ENCODE assay signal across 10 cellular contexts in the genomic region with DNA sequence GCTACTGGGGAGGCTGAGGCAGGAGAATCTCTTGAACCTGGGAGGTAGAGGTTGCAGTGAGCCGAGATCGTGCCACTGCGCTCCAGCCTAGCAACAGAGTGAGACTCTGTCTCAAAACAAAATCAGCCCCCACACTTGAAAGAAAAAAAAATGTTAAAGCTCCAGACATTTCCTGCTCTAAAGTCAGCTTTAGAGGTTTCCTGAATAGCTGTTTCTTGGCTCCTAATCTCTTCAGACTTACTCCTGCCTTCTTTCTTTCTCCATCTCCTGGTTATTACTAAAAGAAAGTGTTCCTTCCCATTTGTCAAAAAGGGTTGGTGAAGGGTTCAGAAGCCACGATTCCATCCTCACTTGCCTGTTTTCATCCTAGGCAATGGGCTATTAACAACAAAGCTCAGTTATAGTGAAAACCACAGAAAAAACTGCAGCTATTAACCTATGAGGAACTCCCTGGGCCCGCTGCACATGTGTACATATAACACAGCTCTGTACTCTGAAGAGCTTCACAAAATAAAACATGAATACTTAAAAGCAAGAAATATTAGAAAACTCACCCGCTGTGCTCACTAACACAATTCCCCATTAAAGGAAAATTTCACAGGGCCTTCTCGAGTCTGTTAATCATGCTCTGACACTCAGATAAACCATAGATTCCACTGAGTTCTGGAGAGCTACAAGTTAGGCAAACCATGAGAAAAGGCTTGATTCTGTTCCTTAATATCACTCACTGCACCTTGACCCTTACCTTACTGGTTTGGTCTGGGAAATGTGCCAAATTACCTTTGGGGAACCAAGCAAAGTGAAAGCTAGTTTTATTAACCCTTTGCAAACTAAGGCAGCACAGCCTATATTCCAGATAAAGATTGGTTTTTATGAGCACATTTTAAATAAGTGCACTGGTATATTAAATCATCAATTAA.
DNase-seq lines count a peak whose midpoint lies in the region; ATAC-seq and TF ChIP-seq lines count a peak whose summit lies in the region.
"Had no signal": no experiment of that assay in that cellular context is flagged by ENCODE, and none has a peak within 500 bp of the region (broad histone marks: within the 10 kb centered on the region; RNA-seq: fewer than 3 reads in every experiment).

No MANE protein-coding gene starts in this region.

- H3K27ac ChIP-seq in gastroesophageal sphincter: no peak overlapping the region

- H3K36me3 Mint-ChIP-seq in naive B cell: peaks cover 0 to 13% of the 10 kb centered on the region in 2 donors

- no peaks in the 10 kb centered on the region for H3K9me3 ChIP-seq in gastroesophageal sphincter
- H3K9me3 ChIP-seq: HAP-1 had no signal

- H3K4me1 Mint-ChIP-seq in naive B cell: peaks cover 30 to 62% (median 52%) of the 10 kb centered on the region in 3 donors

- peak; percentile 35 for DNase-seq in GDM1 (lab: John Stamatoyannopoulos, UW)
- peak; percentile 87 for DNase-seq in KBM-7
- DNase-seq in astrocyte of the spinal cord (ENCODE audit: low read depth, low spot score): peak; percentile 1
- DNase-seq in naive B cell: peak; percentile 18
- DNase-seq in SKM-1 (lab: John Stamatoyannopoulos, UW; ENCODE audit: unreplicated experiment): no peak
- DNase-seq: activated CD8-positive, alpha-beta memory T cell treated with anti-CD3 and anti-CD28 coated beads, Interleukin-2, amount 50 U/mL, for 48 hours had no signal

- no peaks in the 10 kb centered on the region for H3K27me3 Mint-ChIP-seq in naive B cell

- TF ChIP-seq POLR2A in gastroesophageal sphincter (IDR thresholded peaks at IDR 0.05): no peak

- peak; percentile 79 to 82 for ATAC-seq in naive B cell (ENCODE audit: low read depth in 2 of 2)
- ATAC-seq in GM21723 (IDR thresholded peaks at IDR 0.05; ENCODE audit: unreplicated experiment): no peak
- no peak for ATAC-seq in gastroesophageal sphincter
- no peak for ATAC-seq in HG02981 (IDR thresholded peaks at IDR 0.05; ENCODE audit: unreplicated experiment)

- no peaks in the 10 kb centered on the region for H3K9me3 Mint-ChIP-seq in naive B cell

- H3K4me3 ChIP-seq in astrocyte of the spinal cord (ENCODE audit: low read depth, low read length): no peak overlapping the region
- H3K4me3 ChIP-seq in gastroesophageal sphincter: no peak overlapping the region
- H3K4me3 ChIP-seq: HAP-1 had no signal

- WGBS in gastroesophageal sphincter (ENCODE audit: low coverage in 1 of 2), 2 donors: 45 to 49% methylated on average over 6 to 7 of the region's 7 CpGs

- H3K27ac Mint-ChIP-seq in naive B cell: peak overlapping the region; percentile 49 to 96 (median 82)

- TF ChIP-seq EP300 in gastroesophageal sphincter (IDR thresholded peaks at IDR 0.05): no peak

- H3K36me3 ChIP-seq in gastroesophageal sphincter: peaks cover 0 to 28% of the 10 kb centered on the region in 2 donors
- H3K36me3 ChIP-seq: HAP-1 had no signal

- TF ChIP-seq CTCF in astrocyte of the spinal cord (IDR thresholded peaks at IDR 0.05; ENCODE audit: low read depth, low read length) (no peak), gastroesophageal sphincter (IDR thresholded peaks at IDR 0.05) (no peak)

- peak overlapping the region; percentile 25 to 84 (median 70) for H3K4me3 Mint-ChIP-seq in naive B cell

- no peaks in the 10 kb centered on the region for H3K27me3 ChIP-seq in gastroesophageal sphincter

- H3K4me1 ChIP-seq in gastroesophageal sphincter: peaks cover 0 to 21% (median 0%) of the 10 kb centered on the region in 3 donors

- in situ Hi-C loops in KBM-7 (cut with MboI; ENCODE audit: low pct_unique_long_range_greater_than_20kb, low sequenced_read_pairs) (no loop called here), astrocyte of the spinal cord (cut with HindIII; ENCODE audit: low sequenced_read_pairs) (no loop called here)

Comparison
In these comparisons a context has a peak if more than half of its experiments do, and no peak if none do; other contexts are left out.
1. ATAC-seq: peak in naive B cell (2 of 2); none in GM21723 (single experiment), gastroesophageal sphincter (single experiment) and HG02981 (single experiment).